ENCODE assay signal across 8 cellular contexts in genomic region chr22:21468194-21469096, GRCh38. TPM values are rescaled to one million over a fixed set of nuclear protein-coding genes. Genes with fewer than 3 reads are reported as not detected.
DNase-seq lines count a peak whose midpoint lies in the region; ATAC-seq and TF ChIP-seq lines count a peak whose summit lies in the region.
"Not testable (repeated sequence)": the region's sequence is repeated elsewhere in the genome, so short reads cannot be mapped to it uniquely, and the experiment has no call there.

No MANE protein-coding gene starts in this region.

- not testable (repeated sequence) for H2BK5ac ChIP-seq in mesenchymal stem cell (ENCODE audit: low read depth, low read length, poor library complexity, severe bottlenecking)

- not testable (repeated sequence) for TF ChIP-seq CTCF in A673 (conservative IDR thresholded peaks at IDR 0.05; ENCODE audit: low read depth, low read length)

- H2BK12ac ChIP-seq in mesenchymal stem cell (ENCODE audit: low read length in 2 of 2) = not testable (repeated sequence)

- not testable (repeated sequence) for H2AFZ ChIP-seq in mesenchymal stem cell (ENCODE audit: low read depth, low read length)

- not testable (repeated sequence) for H3K36me3 Mint-ChIP-seq in activated T-helper 1 cell treated with anti-CD3 and anti-CD28 coated beads, Interleukin-12 subunit alpha, Interleukin-12 subunit beta, Interleukin-2, Interleukin-4 antibody, amounts not matched to agents 30 ng/mL and 10 ng/mL and 1 ng/mL, durations not matched to agents 14 hours and 24 hours and 36 hours (ENCODE audit: low read depth)

- not testable (repeated sequence) for H3K4me1 Mint-ChIP-seq in activated T-helper 1 cell treated with anti-CD3 and anti-CD28 coated beads, Interleukin-12 subunit alpha, Interleukin-12 subunit beta, Interleukin-2, Interleukin-4 antibody, amounts not matched to agents 30 ng/mL and 10 ng/mL and 1 ng/mL, durations not matched to agents 14 hours and 24 hours and 36 hours (ENCODE audit: low read depth)

- not testable (repeated sequence) for H3K4ac ChIP-seq in mesenchymal stem cell (ENCODE audit: low read depth in 1 of 2, low read length in 2 of 2)

- not testable (repeated sequence) for H2BK15ac ChIP-seq in mesenchymal stem cell (ENCODE audit: low read depth, poor library complexity, severe bottlenecking)

- not testable (repeated sequence) for H2BK120ac ChIP-seq in mesenchymal stem cell (ENCODE audit: low read depth, low read length)

- not testable (repeated sequence) for H3K27me3 ChIP-seq in A673 (replicated peaks; ENCODE audit: insufficient read depth, low read depth, low read length, poor library complexity); mesenchymal stem cell (ENCODE audit: control insufficient read depth in 1 of 2, insufficient read depth in 1 of 2, low read length in 2 of 2)

- not testable (repeated sequence) for H3K23ac ChIP-seq in mesenchymal stem cell (ENCODE audit: low read length in 2 of 2)

- peak overlapping the region; percentile 35 for H3K4me3 ChIP-seq in A673 (ENCODE audit: low read depth, low read length, poor library complexity, severe bottlenecking)
- H3K4me3 ChIP-seq in mesenchymal stem cell (ENCODE audit: insufficient read depth in 1 of 2, low read depth in 1 of 2, low read length in 2 of 2) = peak overlapping the region in 1 of 2 experiments; percentile 61

- not testable (repeated sequence) for H3K27me3 Mint-ChIP-seq in activated T-helper 1 cell treated with anti-CD3 and anti-CD28 coated beads, Interleukin-12 subunit alpha, Interleukin-12 subunit beta, Interleukin-2, Interleukin-4 antibody, amounts not matched to agents 30 ng/mL and 10 ng/mL and 1 ng/mL, durations not matched to agents 14 hours and 24 hours and 36 hours (ENCODE audit: insufficient read depth)

- peak overlapping the region; percentile 83 for H3K4me3 Mint-ChIP-seq in activated T-helper 1 cell treated with anti-CD3 and anti-CD28 coated beads, Interleukin-12 subunit alpha, Interleukin-12 subunit beta, Interleukin-2, Interleukin-4 antibody, amounts not matched to agents 30 ng/mL and 10 ng/mL and 1 ng/mL, durations not matched to agents 14 hours and 24 hours and 36 hours

- intact Hi-C loops in A673 (cut with micrococcal nuclease; ENCODE audit: unreplicated experiment); activated T-helper 1 cell treated with anti-CD3 and anti-CD28 coated beads, Interleukin-12 subunit alpha, Interleukin-12 subunit beta, Interleukin-2, Interleukin-4 antibody, amounts not matched to agents 30 ng/mL and 10 ng/mL and 1 ng/mL, durations not matched to agents 14 hours and 24 hours and 36 hours (cut with micrococcal nuclease): not testable (repeated sequence)

- H3K9me3 Mint-ChIP-seq in activated T-helper 1 cell treated with anti-CD3 and anti-CD28 coated beads, Interleukin-12 subunit alpha, Interleukin-12 subunit beta, Interleukin-2, Interleukin-4 antibody, amounts not matched to agents 30 ng/mL and 10 ng/mL and 1 ng/mL, durations not matched to agents 14 hours and 24 hours and 36 hours = not testable (repeated sequence)

- H3K14ac ChIP-seq in mesenchymal stem cell (ENCODE audit: low read length in 2 of 2) = not testable (repeated sequence)

- H3K79me1 ChIP-seq in mesenchymal stem cell (replicated peaks; ENCODE audit: low read length, poor library complexity, severe bottlenecking) = not testable (repeated sequence)

- not testable (repeated sequence) for H3K18ac ChIP-seq in mesenchymal stem cell (ENCODE audit: low read depth in 1 of 2, low read length in 2 of 2)

- not testable (repeated sequence) for H2AK5ac ChIP-seq in mesenchymal stem cell (ENCODE audit: low read length, severe bottlenecking)

- not testable (repeated sequence) for BruUV-seq in A673 (replicated peaks; lab: Mats Ljungman, UMichigan)

- CTCF ChIA-PET in A673 (lab: Charles Lee) = not testable (repeated sequence)

- 0% methylated on average over 1 of the region's 60 CpGs for WGBS in mesenchymal stem cell

- not testable (repeated sequence) for H4K8ac ChIP-seq in mesenchymal stem cell (ENCODE audit: low read length)

- not testable (repeated sequence) for H3K36me3 ChIP-seq in A673 (ENCODE audit: insufficient read depth, low read length, poor library complexity, severe bottlenecking); mesenchymal stem cell (ENCODE audit: control insufficient read depth in 1 of 2, insufficient read depth in 2 of 2, low read depth in 1 of 2, low read length in 2 of 2)

- H3K4me2 ChIP-seq in mesenchymal stem cell (ENCODE audit: low read length, poor library complexity, severe bottlenecking) = peak overlapping the region; percentile 17

- not testable (repeated sequence) for H3K9ac ChIP-seq in mesenchymal stem cell (ENCODE audit: low read length)

- not testable (repeated sequence) for H4K91ac ChIP-seq in mesenchymal stem cell (ENCODE audit: low read length)

- H3K27ac ChIP-seq in A673 (ENCODE audit: low read depth, low read length, poor library complexity, severe bottlenecking); epithelial cell of prostate; mesenchymal stem cell (ENCODE audit: low read length, poor library complexity, severe bottlenecking): not testable (repeated sequence)

- DNase-seq in A673 (ENCODE audit: low spot score) (peak; percentile 93), RKO (ENCODE audit: low spot score) (peak; percentile 85), epithelial cell of prostate (ENCODE audit: low read depth, low spot score) (peak; percentile 79), mesenchymal stem cell (peak; percentile 87)
- DNase-seq in activated T-helper 1 cell treated with anti-CD3 and anti-CD28 coated beads, Interleukin-12 subunit alpha, Interleukin-12 subunit beta, Interleukin-2, Interleukin-4 antibody, amounts not matched to agents 30 ng/mL and 10 ng/mL and 1 ng/mL, durations not matched to agents 14 hours and 24 hours and 36 hours (ENCODE audit: low spot score) = peak; percentile 79
- peak; percentile 89 for DNase-seq in stimulated activated CD4-positive, alpha-beta T cell treated with anti-CD3 and anti-CD28 coated beads, Interleukin-1b, Interleukin-23, amount 100 ng/mL, for 4 hours (ENCODE audit: low read depth in 2 of 2)

- H3K4me1 ChIP-seq in A673 (ENCODE audit: insufficient read depth, low read length, poor library complexity, severe bottlenecking); mesenchymal stem cell (ENCODE audit: control insufficient read depth, insufficient read depth, low read depth, low read length): not testable (repeated sequence)

- not testable (repeated sequence) for H3K9me3 ChIP-seq in A673 (ENCODE audit: low read depth, low read length, poor library complexity, severe bottlenecking); mesenchymal stem cell (ENCODE audit: control insufficient read depth, low read length)

- POLR2A ChIA-PET in A673 (lab: Charles Lee; ENCODE audit: low non-redundant PET) = not testable (repeated sequence)

- H3K27ac Mint-ChIP-seq in activated T-helper 1 cell treated with anti-CD3 and anti-CD28 coated beads, Interleukin-12 subunit alpha, Interleukin-12 subunit beta, Interleukin-2, Interleukin-4 antibody, amounts not matched to agents 30 ng/mL and 10 ng/mL and 1 ng/mL, durations not matched to agents 14 hours and 24 hours and 36 hours = peak overlapping the region; percentile 94

- ATAC-seq in GM19328 (IDR thresholded peaks at IDR 0.05; ENCODE audit: unreplicated experiment) = peak; percentile 76
- peak; percentile 70 for ATAC-seq in HG03064 (IDR thresholded peaks at IDR 0.05; ENCODE audit: low read depth, unreplicated experiment)

RNA-seq across cellular contexts. Expression of gene TMEM191C, which starts 1.3 kb away (rescaled TPM):
- total RNA-seq in A673 (2021) = 0.82 and 1.7 TPM in 2 replicates
- 0.59 and 0.67 TPM in 2 replicates for total RNA-seq in activated T-helper 1 cell treated with anti-CD3 and anti-CD28 coated beads, Interleukin-12 subunit alpha, Interleukin-12 subunit beta, Interleukin-2, Interleukin-4 antibody, amounts not matched to agents 30 ng/mL and 10 ng/mL and 1 ng/mL, durations not matched to agents 14 hours and 24 hours and 36 hours
- polyA plus RNA-seq in mesenchymal stem cell (2013, experiment 1 of 2) = 0.79 TPM
- polyA plus RNA-seq in mesenchymal stem cell (2013, experiment 2 of 2) = 0.95 TPM

RNA-seq across cellular contexts. Expression of gene HIC2, which starts 51.3 kb away (rescaled TPM):
- total RNA-seq in A673 (2021) = 11.3 and 13.1 TPM in 2 replicates
- 5.7 and 6.2 TPM in 2 replicates for total RNA-seq in activated T-helper 1 cell treated with anti-CD3 and anti-CD28 coated beads, Interleukin-12 subunit alpha, Interleukin-12 subunit beta, Interleukin-2, Interleukin-4 antibody, amounts not matched to agents 30 ng/mL and 10 ng/mL and 1 ng/mL, durations not matched to agents 14 hours and 24 hours and 36 hours
- polyA plus RNA-seq in mesenchymal stem cell (2013, experiment 1 of 2) = 3.3 TPM
- 3.1 TPM for polyA plus RNA-seq in mesenchymal stem cell (2013, experiment 2 of 2)
